Comparison of ENCODE assay signal across 10 cellular contexts in genomic region chr5:18761801-18762200, GRCh38.
DNase-seq lines count a peak whose midpoint lies in the region; ATAC-seq and TF ChIP-seq lines count a peak whose summit lies in the region.
"Had no signal": no experiment of that assay in that cellular context is flagged by ENCODE, and none has a peak within 500 bp of the region (broad histone marks: within the 10 kb centered on the region; RNA-seq: fewer than 3 reads in every experiment).

No MANE protein-coding gene starts in this region.

- H3K4me1 Mint-ChIP-seq in immature natural killer cell = no peaks in the 10 kb centered on the region

- no peaks in the 10 kb centered on the region for H3K36me3 Mint-ChIP-seq in immature natural killer cell

- H3K4me3 ChIP-seq in astrocyte of the spinal cord (ENCODE audit: low read depth, low read length) = no peak overlapping the region
- H3K4me3 ChIP-seq: right atrium auricular region had no signal

- no peaks in the 10 kb centered on the region for H3K9me3 Mint-ChIP-seq in immature natural killer cell

- DNase-seq in astrocyte of the spinal cord (ENCODE audit: low read depth, low spot score) (peak; percentile 33), T-helper 9 cell (no peak), hepatic stellate cell (ENCODE audit: low spot score) (no peak), immature natural killer cell (no peak), hippocampal formation (lab: John Stamatoyannopoulos, UW) (no peak)
- DNase-seq: NCI-H510A had no signal

- H3K27ac Mint-ChIP-seq in immature natural killer cell = peak overlapping the region in 1 of 6 donors; percentile 56

- in situ Hi-C loops in astrocyte of the spinal cord (cut with HindIII; ENCODE audit: low sequenced_read_pairs) = no loop called here

- ATAC-seq in GM18511 (IDR thresholded peaks at IDR 0.05; ENCODE audit: unreplicated experiment) (peak; percentile 81), GM21528 (IDR thresholded peaks at IDR 0.05; ENCODE audit: low FRiP score, unreplicated experiment) (peak; percentile 59), HG03442 (IDR thresholded peaks at IDR 0.05; ENCODE audit: unreplicated experiment) (peak; percentile 94)

- no peak overlapping the region for H3K4me3 Mint-ChIP-seq in immature natural killer cell

- no peak for TF ChIP-seq CTCF in astrocyte of the spinal cord (IDR thresholded peaks at IDR 0.05; ENCODE audit: low read depth, low read length)

- H3K27me3 Mint-ChIP-seq in immature natural killer cell (ENCODE audit: low read depth in 3 of 3) = peaks cover 0 to 2% (median 0%) of the 10 kb centered on the region in 3 donors
